In the genomic region with DNA sequence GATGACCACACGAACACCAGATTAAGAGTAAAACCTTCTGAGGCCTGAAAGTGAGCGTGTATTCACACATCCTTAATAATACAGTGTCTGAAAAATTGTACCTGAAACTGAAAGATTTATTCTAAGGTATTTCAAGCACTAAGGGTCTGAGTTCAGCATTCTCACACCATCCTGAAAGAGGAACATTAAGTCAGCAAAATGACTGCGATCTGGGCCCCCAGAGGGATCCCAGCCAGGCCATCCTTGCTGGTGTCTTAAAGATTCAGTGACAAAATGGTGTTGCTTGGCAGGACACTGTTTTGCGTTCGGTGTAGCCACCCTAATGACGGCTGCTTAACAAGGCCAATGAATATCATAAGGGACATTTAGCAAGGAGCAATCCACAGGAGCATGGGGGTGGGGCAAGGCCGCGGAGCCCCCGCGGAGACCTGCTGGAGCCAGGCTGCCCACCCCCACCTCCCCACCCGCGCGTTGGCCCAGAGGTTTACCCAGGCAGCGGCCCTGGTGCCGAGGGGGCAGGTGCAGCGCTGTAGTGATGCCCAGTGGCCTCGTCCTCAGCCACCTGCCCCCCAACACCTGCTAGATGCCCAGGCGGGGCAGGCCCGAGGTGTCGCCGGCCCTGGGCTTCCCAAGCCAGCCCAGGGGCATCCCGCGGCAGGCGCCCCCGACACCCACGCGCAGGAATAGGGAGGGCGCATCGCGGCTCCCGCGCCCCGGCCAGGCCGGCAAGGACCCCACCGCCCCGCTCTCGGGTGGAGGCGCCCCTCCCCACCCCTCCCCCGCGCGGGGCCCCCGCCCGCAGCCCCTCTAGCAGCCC, we compare ENCODE assay signal across 9 cellular contexts. TPM values are rescaled to one million over a fixed set of nuclear protein-coding genes. Genes with fewer than 3 reads are reported as not detected.
DNase-seq lines count a peak whose midpoint lies in the region; ATAC-seq lines count a peak whose summit lies in the region.
"Had no signal": no experiment of that assay in that cellular context is flagged by ENCODE, and none has a peak within 500 bp of the region (broad histone marks: within the 10 kb centered on the region; RNA-seq: fewer than 3 reads in every experiment).

No MANE protein-coding gene starts in this region.

- no peaks in the 10 kb centered on the region for H3K9me3 Mint-ChIP-seq in activated CD4-positive, alpha-beta memory T cell treated with anti-CD3 and anti-CD28 coated beads, Interleukin-2, amount 10 ng/mL, durations not matched to agents 7 days and 5 days
- H3K9me3 Mint-ChIP-seq: T-cell had no signal

- peaks cover 39% of the 10 kb centered on the region for H3K27me3 Mint-ChIP-seq in activated CD4-positive, alpha-beta memory T cell treated with anti-CD3 and anti-CD28 coated beads, Interleukin-2, amount 10 ng/mL, durations not matched to agents 7 days and 5 days

- H3K36me3 ChIP-seq in HUES64 (ENCODE audit: insufficient read depth, low read length) (no peaks in the 10 kb centered on the region), endocrine pancreas (ENCODE audit: control insufficient read depth, insufficient read depth, low read length) (no peaks in the 10 kb centered on the region)

- H3K4me3 ChIP-seq in HUES64 (ENCODE audit: low read length) (peak overlapping the region; percentile 66), endocrine pancreas (ENCODE audit: control insufficient read depth, insufficient read depth, low read length) (peak overlapping the region; percentile 45)

- H3K4me3 Mint-ChIP-seq in activated CD4-positive, alpha-beta memory T cell treated with anti-CD3 and anti-CD28 coated beads, Interleukin-2, amount 10 ng/mL, durations not matched to agents 7 days and 5 days = no peak overlapping the region

- H3K9ac ChIP-seq in HUES64 (ENCODE audit: low read depth, low read length) (no peak overlapping the region), endocrine pancreas (ENCODE audit: control insufficient read depth, insufficient read depth, low read length) (peak overlapping the region; percentile 42)

- in situ Hi-C loops in KBM-7 (cut with MboI; ENCODE audit: low pct_unique_long_range_greater_than_20kb, low sequenced_read_pairs) = no loop called here

- WGBS in HUES64 = 14% methylated on average over 37 of the region's 43 CpGs

- no peak overlapping the region for H3K27ac Mint-ChIP-seq in activated CD4-positive, alpha-beta memory T cell treated with anti-CD3 and anti-CD28 coated beads, Interleukin-2, amount 10 ng/mL, durations not matched to agents 7 days and 5 days
- H3K27ac Mint-ChIP-seq: T-cell had no signal

- POLR2A ChIA-PET in activated CD4-positive, alpha-beta memory T cell treated with anti-CD3 and anti-CD28 coated beads, Interleukin-2, amount 10 ng/mL, durations not matched to agents 7 days and 5 days (lab: Charles Lee) = no interaction called here

- ATAC-seq in activated CD4-positive, CD25-positive, alpha-beta regulatory T cell treated with anti-CD3 and anti-CD28 coated beads, Interleukin-2, amount 50 U/mL, for 24 hours = no peak

- DNase-seq in ELR (ENCODE audit: low read depth) = peak; percentile 5
- peak in 42 of 56 donors; percentile 14 to 80 (median 50) for DNase-seq in nucleus accumbens (lab: John Stamatoyannopoulos, UW)
- no peak for DNase-seq in activated CD4-positive, alpha-beta T cell treated with anti-CD3 and anti-CD28 coated beads, Interleukin-2, amount 50 U/mL, for 48 hours
- no peak for DNase-seq in activated CD4-positive, alpha-beta memory T cell treated with anti-CD3 and anti-CD28 coated beads, Interleukin-2, amount 10 ng/mL, durations not matched to agents 7 days and 5 days
- DNase-seq in KBM-7 = no peak
- DNase-seq: T-cell had no signal

- H3K27ac ChIP-seq in HUES64 (ENCODE audit: low read depth, low read length) = no peak overlapping the region

- no peaks in the 10 kb centered on the region for H3K4me1 Mint-ChIP-seq in activated CD4-positive, alpha-beta memory T cell treated with anti-CD3 and anti-CD28 coated beads, Interleukin-2, amount 10 ng/mL, durations not matched to agents 7 days and 5 days

- H3K27me3 ChIP-seq in HUES64 (ENCODE audit: insufficient read depth, low read length) (peaks cover 42% of the 10 kb centered on the region), endocrine pancreas (ENCODE audit: control insufficient read depth, insufficient read depth, low read length) (no peaks in the 10 kb centered on the region)

- peaks cover 2% of the 10 kb centered on the region; the same call in 1 of the 2 replicates for H3K4me1 ChIP-seq in HUES64 (ENCODE audit: insufficient read depth, low read length)
- H3K4me1 ChIP-seq in endocrine pancreas (ENCODE audit: control insufficient read depth, insufficient read depth, low read length) = peaks cover 7% of the 10 kb centered on the region

- H3K36me3 Mint-ChIP-seq in activated CD4-positive, alpha-beta memory T cell treated with anti-CD3 and anti-CD28 coated beads, Interleukin-2, amount 10 ng/mL, durations not matched to agents 7 days and 5 days (ENCODE audit: low read depth) = no peaks in the 10 kb centered on the region
- H3K36me3 Mint-ChIP-seq: T-cell had no signal

- CTCF ChIA-PET in activated CD4-positive, alpha-beta memory T cell treated with anti-CD3 and anti-CD28 coated beads, Interleukin-2, amount 10 ng/mL, durations not matched to agents 7 days and 5 days (lab: Charles Lee) = no interaction called here

- no peaks in the 10 kb centered on the region for H3K9me3 ChIP-seq in HUES64 (ENCODE audit: insufficient read depth, low read depth, low read length)
- H3K9me3 ChIP-seq in endocrine pancreas (ENCODE audit: control insufficient read depth, low read length) = no peaks in the 10 kb centered on the region

RNA-seq across cellular contexts. Expression of a gene that starts 0.7 kb away (rescaled TPM):
- polyA plus RNA-seq in HUES64 (2013, experiment 1 of 2) = 0.15 TPM
- 0.13 TPM for polyA plus RNA-seq in HUES64 (2013, experiment 2 of 2)
- not detected for total RNA-seq in activated CD4-positive, alpha-beta memory T cell treated with anti-CD3 and anti-CD28 coated beads, Interleukin-2, amount 10 ng/mL, durations not matched to agents 7 days and 5 days
- total RNA-seq: T-cell had no signal

RNA-seq across cellular contexts. Expression of a gene that starts 36.9 kb away (rescaled TPM):
- not detected for polyA plus RNA-seq in HUES64 (2013, experiment 1 of 2)
- polyA plus RNA-seq in HUES64 (2013, experiment 2 of 2) = not detected
- not detected for total RNA-seq in activated CD4-positive, alpha-beta memory T cell treated with anti-CD3 and anti-CD28 coated beads, Interleukin-2, amount 10 ng/mL, durations not matched to agents 7 days and 5 days
- total RNA-seq: T-cell had no signal

Comparison
In these comparisons a context has a peak if more than half of its experiments do, and no peak if none do; other contexts are left out.
1. DNase-seq: peak in ELR (single experiment) and nucleus accumbens (42 of 56); none in activated CD4-positive, alpha-beta T cell treated with anti-CD3 and anti-CD28 coated beads, Interleukin-2, amount 50 U/mL, for 48 hours (0 of 2), activated CD4-positive, alpha-beta memory T cell treated with anti-CD3 and anti-CD28 coated beads, Interleukin-2, amount 10 ng/mL, durations not matched to agents 7 days and 5 days (single experiment) and KBM-7 (single experiment).